ENCODE assay signal across 28 cellular contexts in genomic region chr20:49918446-49918845, GRCh38. TPM values are rescaled to one million over a fixed set of nuclear protein-coding genes. Genes with fewer than 3 reads are reported as not detected.
DNase-seq lines count a peak whose midpoint lies in the region; ATAC-seq, FAIRE-seq and TF ChIP-seq lines count a peak whose summit lies in the region.
"Had no signal": no experiment of that assay in that cellular context is flagged by ENCODE, and none has a peak within 500 bp of the region (broad histone marks: within the 10 kb centered on the region; RNA-seq: fewer than 3 reads in every experiment).

No MANE protein-coding gene starts in this region.

- peaks cover 15 to 17% of the 10 kb centered on the region in 2 experiments; a peak in 4 of 5 replicates for H3K4me1 ChIP-seq in K562 (replicated peaks in 1 of 2; ENCODE audit: control insufficient read depth in 2 of 2, insufficient read depth in 2 of 2, low read length in 2 of 2)
- H3K4me1 ChIP-seq in heart right ventricle: peaks cover 4 to 31% (median 24%) of the 10 kb centered on the region in 9 donors

- TF ChIP-seq CTCF in CD4-positive, alpha-beta T cell (IDR thresholded peaks at IDR 0.05): no peak
- no peak for TF ChIP-seq CTCF in Calu3 (IDR thresholded peaks at IDR 0.05; ENCODE audit: unreplicated experiment)
- no peak for TF ChIP-seq CTCF in K562 (IDR thresholded peaks at IDR 0.05 in 2 of 3, conservative IDR thresholded peaks at IDR 0.05 in 1 of 3; ENCODE audit: insufficient read depth in 2 of 3, low read depth in 1 of 3, low read length in 3 of 3)
- no peak for TF ChIP-seq CTCF in heart right ventricle (IDR thresholded peaks at IDR 0.05)

- POLR2A ChIA-PET in CD4-positive, alpha-beta T cell (lab: Charles Lee): no interaction called here
- POLR2A ChIA-PET in K562 (lab: Yijun Ruan, JAX): interaction anchor here (0.6 kb wide), 1 partner anchor 68 kb away, joined by 3 read pairs; no protein-coding TSS in a partner anchor

- no peak overlapping the region for H3K27ac ChIP-seq in CD4-positive, alpha-beta T cell (ENCODE audit: low read depth, low read length)
- H3K27ac ChIP-seq in K562 (ENCODE audit: extremely low read depth, low read depth, low read length) (no peak overlapping the region), heart right ventricle (no peak overlapping the region)
- H3K27ac ChIP-seq: BLaER1 treated with 17β-estradiol and CSF1 and Interleukin-3, amounts not matched to agents 10 nM and 100 nM; GM23248 had no signal

- BruUV-seq in Calu3 (replicated peaks; lab: Mats Ljungman, UMichigan) (no TSS peak), K562 (replicated peaks; lab: Mats Ljungman, UMichigan) (no TSS peak)

- 93% methylated on average over 3 of the region's 3 CpGs for WGBS in K562 (ENCODE audit: insufficient coverage, low coverage, missing lambda C conversion rate)
- 95 to 96% methylated on average over 3 of the region's 3 CpGs for WGBS in heart right ventricle, 2 donors

- FAIRE-seq in K562 (lab: Jason Lieb, UNC): no peak
- FAIRE-seq: A549, D721Med, GM12878, GM19239, H1 had no signal

- no peaks in the 10 kb centered on the region for H3K9me1 ChIP-seq in K562 (ENCODE audit: control insufficient read depth, insufficient read depth, low read length)

- TF ChIP-seq RAD21 in K562 (CRISPR knock-in tag; conservative IDR thresholded peaks at IDR 0.05 in 1 of 2, IDR thresholded peaks at IDR 0.05 in 1 of 2): no peak

- no peak for TF ChIP-seq EP300 in K562 (IDR thresholded peaks at IDR 0.05; ENCODE audit: low read length)

- in situ Hi-C loops in K562 (cut with MboI): no loop called here

- H3K9me3 Mint-ChIP-seq in CD4-positive, alpha-beta T cell: no peaks in the 10 kb centered on the region
- no peaks in the 10 kb centered on the region for H3K9me3 Mint-ChIP-seq in Calu3 (ENCODE audit: low read depth, unreplicated experiment)

- CTCF ChIA-PET in CD4-positive, alpha-beta T cell (lab: Charles Lee): no interaction called here
- CTCF ChIA-PET in Calu3 (lab: Charles Lee) (interaction anchor here (0.5 to 0.6 kb wide), 2 partner anchors 295 to 399 kb away, joined by 3 read pairs; no protein-coding TSS in a partner anchor), K562 (lab: Yijun Ruan, JAX; ENCODE audit: low intra/inter-chr PET ratio) (no interaction called here)

- ATAC-seq in CD4-positive, alpha-beta T cell (ENCODE audit: poor library complexity): no peak
- ATAC-seq in K562 (no peak), heart right ventricle (no peak), HG03439 (IDR thresholded peaks at IDR 0.05; ENCODE audit: unreplicated experiment) (no peak), HG02678 (IDR thresholded peaks at IDR 0.05; ENCODE audit: unreplicated experiment) (no peak), HG02884 (IDR thresholded peaks at IDR 0.05; ENCODE audit: unreplicated experiment) (no peak)
- ATAC-seq: A549, GM12878 had no signal

- no peak for DNase-seq in CD4-positive, alpha-beta T cell
- no peak for DNase-seq in Calu3
- DNase-seq in K562 (ENCODE audit: extremely low read depth in 1 of 4, low spot score in 3 of 4): no peak
- DNase-seq in posterior vena cava (ENCODE audit: low spot score): peak; percentile 16
- DNase-seq in heart right ventricle: no peak
- DNase-seq: 8988T; ACHN; AML-193; BE2C; CD4-positive, alpha-beta memory T cell; COR-L47; DMS 273 treated with DMSO at 0.1 percent for 48 hours; DMS79; EL; GDM1; GM23248; H7; HCEC 1CT had no signal

- no peaks in the 10 kb centered on the region for H3K27me3 Mint-ChIP-seq in CD4-positive, alpha-beta T cell
- no peaks in the 10 kb centered on the region for H3K27me3 Mint-ChIP-seq in Calu3 (ENCODE audit: unreplicated experiment)

- H3K4me1 Mint-ChIP-seq in CD4-positive, alpha-beta T cell (ENCODE audit: low read depth): peaks cover 28% of the 10 kb centered on the region
- peaks cover 42% of the 10 kb centered on the region for H3K4me1 Mint-ChIP-seq in Calu3 (ENCODE audit: low read depth, unreplicated experiment)

- peak overlapping the region; percentile 7 for H3K4me3 Mint-ChIP-seq in CD4-positive, alpha-beta T cell
- H3K4me3 Mint-ChIP-seq in Calu3 (ENCODE audit: low read depth, unreplicated experiment): no peak overlapping the region
- H3K4me3 Mint-ChIP-seq: CD14-positive monocyte; CD4-positive, alpha-beta memory T cell had no signal

- H3K27ac Mint-ChIP-seq in CD4-positive, alpha-beta T cell: no peak overlapping the region
- H3K27ac Mint-ChIP-seq in Calu3 (ENCODE audit: unreplicated experiment): peak overlapping the region; percentile 15
- H3K27ac Mint-ChIP-seq: CD14-positive monocyte had no signal

- H3K4me3 ChIP-seq in K562 (no peak overlapping the region), heart right ventricle (no peak overlapping the region)
- H3K4me3 ChIP-seq: A549; BLaER1 treated with 17β-estradiol and CSF1 and Interleukin-3, amounts not matched to agents 10 nM and 100 nM; GM12878; GM23248 had no signal

- peaks cover 16% of the 10 kb centered on the region for H3K36me3 Mint-ChIP-seq in CD4-positive, alpha-beta T cell (ENCODE audit: low read depth)
- peaks cover 37% of the 10 kb centered on the region for H3K36me3 Mint-ChIP-seq in Calu3 (ENCODE audit: insufficient read depth, unreplicated experiment)
- H3K36me3 Mint-ChIP-seq: CD14-positive monocyte had no signal

- H3K27me3 ChIP-seq in CD4-positive, alpha-beta T cell (ENCODE audit: control insufficient read depth, insufficient read depth, low read length): no peaks in the 10 kb centered on the region
- H3K27me3 ChIP-seq in K562 (ENCODE audit: control insufficient read depth in 2 of 2, insufficient read depth in 2 of 2, low read length in 2 of 2) (no peaks in the 10 kb centered on the region), heart right ventricle (no peaks in the 10 kb centered on the region)
- H3K27me3 ChIP-seq: BE2C; BLaER1 treated with 17β-estradiol and CSF1 and Interleukin-3, amounts not matched to agents 10 nM and 100 nM had no signal

- H2AFZ ChIP-seq in K562 (ENCODE audit: low read depth, low read length): no peak overlapping the region
- H2AFZ ChIP-seq: GM23248 had no signal

- no peak for TF ChIP-seq POLR2A in K562 (conservative IDR thresholded peaks at IDR 0.05)

- intact Hi-C loops in CD4-positive, alpha-beta T cell (cut with DNase I, micrococcal nuclease): loop anchor here in 1 of 2 experiments (10.0 kb wide), 1 partner anchor 104 kb away; the partner anchor contains the start of gene SLC9A8
- intact Hi-C loops in Calu3 (cut with micrococcal nuclease; ENCODE audit: unreplicated experiment) (no loop called here), K562 (cut with micrococcal nuclease) (no loop called here), posterior vena cava (cut with DNase I) (no loop called here), heart right ventricle (cut with DNase I) (loop anchor here in 1 of 10 donors (10.0 kb wide), 1 partner anchor 304 kb away; no protein-coding TSS in a partner anchor)

- no peak overlapping the region for H3K4me2 ChIP-seq in K562 (ENCODE audit: insufficient read depth, low read length)
- H3K4me2 ChIP-seq: A549; BLaER1 treated with 17β-estradiol and CSF1 and Interleukin-3, amounts not matched to agents 10 nM and 100 nM had no signal

- H3K36me3 ChIP-seq in K562 (ENCODE audit: control insufficient read depth, insufficient read depth, low read length): peaks cover 1% of the 10 kb centered on the region; the same call in 1 of the 3 replicates
- H3K36me3 ChIP-seq in heart right ventricle: no peaks in the 10 kb centered on the region

- no peaks in the 10 kb centered on the region for H3K9me3 ChIP-seq in CD4-positive, alpha-beta T cell (ENCODE audit: control insufficient read depth, low read length)
- no peaks in the 10 kb centered on the region for H3K9me3 ChIP-seq in K562 (replicated peaks; ENCODE audit: control insufficient read depth, insufficient read depth, low read depth, low read length)
- no peaks in the 10 kb centered on the region for H3K9me3 ChIP-seq in heart right ventricle
- H3K9me3 ChIP-seq: A549; BE2C; BLaER1 treated with 17β-estradiol and CSF1 and Interleukin-3, amounts not matched to agents 10 nM and 100 nM had no signal

- no peak overlapping the region for H3K9ac ChIP-seq in K562 (ENCODE audit: insufficient read depth in 1 of 2, low read depth in 2 of 2, low read length in 2 of 2)
- H3K9ac ChIP-seq: BLaER1 treated with 17β-estradiol and CSF1 and Interleukin-3, amounts not matched to agents 10 nM and 100 nM; GM23248 had no signal

- H4K20me1 ChIP-seq in K562 (replicated peaks; ENCODE audit: control insufficient read depth, insufficient read depth, low read length): peaks cover 9% of the 10 kb centered on the region; the same call in 1 of the 2 replicates

- peaks cover 19% of the 10 kb centered on the region for H3K79me2 ChIP-seq in K562 (ENCODE audit: control insufficient read depth, insufficient read depth, low read length)

RNA-seq across cellular contexts. Expression of gene SPATA2, which starts 3.1 kb away (rescaled TPM):
- total RNA-seq in CD4-positive, alpha-beta T cell: 10 to 100 TPM; 16.0 to 16.4 TPM
- 16.0 and 16.6 TPM in 2 replicates for total RNA-seq in Calu3 (2022)
- 8.9 and 19.4 TPM in 2 replicates for total RNA-seq in K562 (2011; cell fraction: chromatin; rRNA removed; ENCODE audit: low replicate concordance)
- 11.3 and 13.7 TPM in 2 replicates for total RNA-seq in K562 (2011; cell fraction: nucleolus; rRNA removed)
- total RNA-seq in K562 (2011; cell fraction: nucleoplasm; rRNA removed): 8.9 and 10.6 TPM in 2 replicates
- 2.6 and 2.7 TPM in 2 replicates for total RNA-seq in K562 (2014; rRNA removed)
- total RNA-seq in K562 (2014; rRNA removed; fragmentation: Illumina TruSeq; extraction: Trizol): 2.2 and 2.5 TPM in 2 replicates
- 2.6 and 2.7 TPM in 2 replicates for total RNA-seq in K562 (2015; rRNA removed; fragmentation: Illumina TruSeq; extraction: Trizol)
- 8.0 and 8.2 TPM in 2 replicates for total RNA-seq in K562 (2021)
- polyA plus RNA-seq in K562 (2011; rRNA removed): 3.8 and 7.3 TPM in 2 replicates
- polyA plus RNA-seq in K562 (2011; cell fraction: cytosol; rRNA removed): 5.4 and 6.6 TPM in 2 replicates
- 6.0 and 6.9 TPM in 2 replicates for polyA plus RNA-seq in K562 (2011; cell fraction: nucleus; rRNA removed)
- polyA plus RNA-seq in K562 (2012): 4.3 and 4.6 TPM in 2 replicates
- polyA plus RNA-seq in K562 (2014; fragmentation: Illumina TruSeq; extraction: Trizol): 5.0 and 6.7 TPM in 2 replicates
- polyA plus RNA-seq in K562 (2014; fragmentation: Nextera tagmentation; extraction: Ambion mirVana): under 1 TPM; 0.46 to 0.59 TPM
- 3.2 and 4.0 TPM in 2 replicates for polyA plus RNA-seq in K562 (2014; rRNA removed)
- polyA minus RNA-seq in K562 (2011; rRNA and poly(A)+ RNA removed): 3.8 and 4.3 TPM in 2 replicates
- 3.8 and 4.3 TPM in 2 replicates for polyA minus RNA-seq in K562 (2011; cell fraction: cytosol; rRNA and poly(A)+ RNA removed)
- polyA minus RNA-seq in K562 (2011; cell fraction: nucleus; rRNA and poly(A)+ RNA removed): 3.0 and 3.8 TPM in 2 replicates
- total RNA-seq in posterior vena cava: 1 to 10 TPM; 4.5 TPM
- 10 to 100 TPM in 1 of 10 donors, 1 to 10 TPM in 9; 5.2 to 11.8 (median 6.7) TPM for total RNA-seq in heart right ventricle
- polyA plus RNA-seq in heart right ventricle: 1 to 10 TPM; 4.8 to 5.0 TPM

RNA-seq across cellular contexts. Expression of gene RNF114, which starts 17.8 kb away (rescaled TPM):
- total RNA-seq in CD4-positive, alpha-beta T cell: 100 to 1,000 TPM; 129 to 132 TPM
- total RNA-seq in Calu3 (2022) (72.3 and 93.9 TPM in 2 replicates), K562 (2014; rRNA removed) (53.5 and 82.2 TPM in 2 replicates), K562 (2014; rRNA removed; fragmentation: Illumina TruSeq; extraction: Trizol) (62.6 and 66.5 TPM in 2 replicates), K562 (2015; rRNA removed; fragmentation: Illumina TruSeq; extraction: Trizol) (54.5 and 57.2 TPM in 2 replicates), K562 (2021) (89.1 and 90.3 TPM in 2 replicates), posterior vena cava (10 to 100 TPM; 44.8 to 46.6 TPM), heart right ventricle (10 to 100 TPM; 41.5 to 60.3 (median 52.1) TPM)
- 128 TPM in 2 replicates for total RNA-seq in K562 (2011; cell fraction: chromatin; rRNA removed; ENCODE audit: low replicate concordance)
- 83.2 and 92.9 TPM in 2 replicates for total RNA-seq in K562 (2011; cell fraction: nucleolus; rRNA removed)
- 138 and 187 TPM in 2 replicates for total RNA-seq in K562 (2011; cell fraction: nucleoplasm; rRNA removed)
- polyA plus RNA-seq in K562 (2011; rRNA removed) (102 and 111 TPM in 2 replicates), K562 (2014; fragmentation: Illumina TruSeq; extraction: Trizol) (75.8 and 81.2 TPM in 2 replicates), K562 (2014; fragmentation: Nextera tagmentation; extraction: Ambion mirVana) (10 to 100 TPM; 38.6 to 64.5 TPM), K562 (2014; rRNA removed) (55.9 and 76.9 TPM in 2 replicates), heart right ventricle (10 to 100 TPM; 45.0 to 49.5 TPM)
- 130 and 133 TPM in 2 replicates for polyA plus RNA-seq in K562 (2011; cell fraction: cytosol; rRNA removed)
- 116 and 131 TPM in 2 replicates for polyA plus RNA-seq in K562 (2011; cell fraction: nucleus; rRNA removed)
- polyA plus RNA-seq in K562 (2012): 78.1 and 81.2 TPM in 2 replicates
- 63.1 and 64.7 TPM in 2 replicates for polyA minus RNA-seq in K562 (2011; rRNA and poly(A)+ RNA removed)
- polyA minus RNA-seq in K562 (2011; cell fraction: cytosol; rRNA and poly(A)+ RNA removed): 44.9 and 69.4 TPM in 2 replicates
- 42.4 and 53.6 TPM in 2 replicates for polyA minus RNA-seq in K562 (2011; cell fraction: nucleus; rRNA and poly(A)+ RNA removed)
